ENCODE assay signal across 1 cellular context in the genomic region with DNA sequence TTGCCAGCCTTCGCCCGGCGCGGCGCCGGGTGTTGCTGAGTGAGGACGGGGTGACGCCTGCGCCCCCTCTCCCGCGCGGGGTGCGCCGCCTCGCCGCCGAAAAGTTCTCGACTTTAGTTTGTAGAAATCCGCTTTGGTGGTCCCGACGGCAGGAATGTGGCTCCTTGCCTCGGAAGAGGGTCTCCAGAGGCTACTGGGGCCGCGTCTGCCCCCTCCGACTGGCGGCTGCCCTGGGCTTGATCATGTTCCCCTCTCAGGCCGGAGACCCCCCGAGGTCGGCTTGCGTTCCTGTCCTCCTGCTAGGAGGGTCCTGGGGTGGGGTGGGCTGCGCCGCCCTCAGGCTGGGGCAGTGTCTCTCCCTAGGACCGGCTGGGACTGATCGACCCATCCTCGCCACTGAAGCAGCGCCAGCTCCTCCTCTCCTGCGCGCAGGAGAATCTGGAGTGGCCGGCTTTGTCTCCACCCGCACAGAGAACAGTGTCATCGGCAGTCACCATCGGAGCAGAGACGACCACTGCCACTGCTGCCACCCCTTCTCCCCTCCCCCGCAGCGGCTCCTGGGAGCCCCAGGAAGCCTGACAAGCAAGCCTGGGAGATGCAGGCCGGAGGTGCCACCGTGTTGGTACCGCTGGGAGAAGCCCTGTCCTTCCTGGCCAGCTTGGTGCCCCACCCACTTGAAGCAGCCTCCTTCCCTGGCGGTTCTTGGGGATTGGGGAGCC.
TF ChIP-seq lines count a peak whose summit lies in the region.

No MANE protein-coding gene starts in this region.

TF ChIP-seq in K562, 482 proteins besides CTCF, POLR2A, EP300 and RAD21:
- TF ChIP-seq, protein P1, sequence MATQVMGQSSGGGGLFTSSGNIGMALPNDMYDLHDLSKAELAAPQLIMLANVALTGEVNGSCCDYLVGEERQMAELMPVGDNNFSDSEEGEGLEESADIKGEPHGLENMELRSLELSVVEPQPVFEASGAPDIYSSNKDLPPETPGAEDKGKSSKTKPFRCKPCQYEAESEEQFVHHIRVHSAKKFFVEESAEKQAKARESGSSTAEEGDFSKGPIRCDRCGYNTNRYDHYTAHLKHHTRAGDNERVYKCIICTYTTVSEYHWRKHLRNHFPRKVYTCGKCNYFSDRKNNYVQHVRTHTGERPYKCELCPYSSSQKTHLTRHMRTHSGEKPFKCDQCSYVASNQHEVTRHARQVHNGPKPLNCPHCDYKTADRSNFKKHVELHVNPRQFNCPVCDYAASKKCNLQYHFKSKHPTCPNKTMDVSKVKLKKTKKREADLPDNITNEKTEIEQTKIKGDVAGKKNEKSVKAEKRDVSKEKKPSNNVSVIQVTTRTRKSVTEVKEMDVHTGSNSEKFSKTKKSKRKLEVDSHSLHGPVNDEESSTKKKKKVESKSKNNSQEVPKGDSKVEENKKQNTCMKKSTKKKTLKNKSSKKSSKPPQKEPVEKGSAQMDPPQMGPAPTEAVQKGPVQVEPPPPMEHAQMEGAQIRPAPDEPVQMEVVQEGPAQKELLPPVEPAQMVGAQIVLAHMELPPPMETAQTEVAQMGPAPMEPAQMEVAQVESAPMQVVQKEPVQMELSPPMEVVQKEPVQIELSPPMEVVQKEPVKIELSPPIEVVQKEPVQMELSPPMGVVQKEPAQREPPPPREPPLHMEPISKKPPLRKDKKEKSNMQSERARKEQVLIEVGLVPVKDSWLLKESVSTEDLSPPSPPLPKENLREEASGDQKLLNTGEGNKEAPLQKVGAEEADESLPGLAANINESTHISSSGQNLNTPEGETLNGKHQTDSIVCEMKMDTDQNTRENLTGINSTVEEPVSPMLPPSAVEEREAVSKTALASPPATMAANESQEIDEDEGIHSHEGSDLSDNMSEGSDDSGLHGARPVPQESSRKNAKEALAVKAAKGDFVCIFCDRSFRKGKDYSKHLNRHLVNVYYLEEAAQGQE (CRISPR knock-in tag; IDR thresholded peaks at IDR 0.05; ENCODE audit: low read depth) = no peak
- TF ChIP-seq, protein P2, sequence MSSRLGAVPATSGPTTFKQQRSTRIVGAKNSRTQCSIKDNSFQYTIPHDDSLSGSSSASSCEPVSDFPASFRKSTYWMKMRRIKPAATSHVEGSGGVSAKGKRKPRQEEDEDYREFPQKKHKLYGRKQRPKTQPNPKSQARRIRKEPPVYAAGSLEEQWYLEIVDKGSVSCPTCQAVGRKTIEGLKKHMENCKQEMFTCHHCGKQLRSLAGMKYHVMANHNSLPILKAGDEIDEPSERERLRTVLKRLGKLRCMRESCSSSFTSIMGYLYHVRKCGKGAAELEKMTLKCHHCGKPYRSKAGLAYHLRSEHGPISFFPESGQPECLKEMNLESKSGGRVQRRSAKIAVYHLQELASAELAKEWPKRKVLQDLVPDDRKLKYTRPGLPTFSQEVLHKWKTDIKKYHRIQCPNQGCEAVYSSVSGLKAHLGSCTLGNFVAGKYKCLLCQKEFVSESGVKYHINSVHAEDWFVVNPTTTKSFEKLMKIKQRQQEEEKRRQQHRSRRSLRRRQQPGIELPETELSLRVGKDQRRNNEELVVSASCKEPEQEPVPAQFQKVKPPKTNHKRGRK (tag; IDR thresholded peaks at IDR 0.05) = no peak
- TF ChIP-seq ZNF717 (CRISPR knock-in tag; IDR thresholded peaks at IDR 0.05) (no peak), ZNF134 (CRISPR knock-in tag; conservative IDR thresholded peaks at IDR 0.05) (no peak), ELK3 (CRISPR knock-in tag; IDR thresholded peaks at IDR 0.05) (no peak), ZNF133 (CRISPR knock-in tag; IDR thresholded peaks at IDR 0.05) (no peak), ARNT (IDR thresholded peaks at IDR 0.05) (no peak), RNF2 (IDR thresholded peaks at IDR 0.05) (no peak), ZNF217 (CRISPR knock-in tag; IDR thresholded peaks at IDR 0.05) (no peak), FIP1L1 (IDR thresholded peaks at IDR 0.05; ENCODE audit: low read depth, low read length, poor library complexity, severe bottlenecking) (peak; percentile 34), ZBTB8A (IDR thresholded peaks at IDR 0.05; ENCODE audit: partially characterized antibody) (no peak), HDAC1 (IDR thresholded peaks at IDR 0.05) (no peak), CSDE1 (IDR thresholded peaks at IDR 0.05) (no peak), CBFA2T3 (IDR thresholded peaks at IDR 0.05) (no peak), ZNF253 (CRISPR knock-in tag; conservative IDR thresholded peaks at IDR 0.05) (no peak), HCFC1 (IDR thresholded peaks at IDR 0.05; ENCODE audit: low read depth, low read length) (no peak), SMAD4 (CRISPR knock-in tag; conservative IDR thresholded peaks at IDR 0.05) (no peak)
- TF ChIP-seq, protein P3, sequence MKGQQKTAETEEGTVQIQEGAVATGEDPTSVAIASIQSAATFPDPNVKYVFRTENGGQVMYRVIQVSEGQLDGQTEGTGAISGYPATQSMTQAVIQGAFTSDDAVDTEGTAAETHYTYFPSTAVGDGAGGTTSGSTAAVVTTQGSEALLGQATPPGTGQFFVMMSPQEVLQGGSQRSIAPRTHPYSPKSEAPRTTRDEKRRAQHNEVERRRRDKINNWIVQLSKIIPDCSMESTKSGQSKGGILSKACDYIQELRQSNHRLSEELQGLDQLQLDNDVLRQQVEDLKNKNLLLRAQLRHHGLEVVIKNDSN (CRISPR knock-in tag; IDR thresholded peaks at IDR 0.05) = 0 out of 2 replicates have a peak, but pooled peaks have one; percentile 14
